Comparison of ENCODE assay signal across 8 cellular contexts in the genomic region with DNA sequence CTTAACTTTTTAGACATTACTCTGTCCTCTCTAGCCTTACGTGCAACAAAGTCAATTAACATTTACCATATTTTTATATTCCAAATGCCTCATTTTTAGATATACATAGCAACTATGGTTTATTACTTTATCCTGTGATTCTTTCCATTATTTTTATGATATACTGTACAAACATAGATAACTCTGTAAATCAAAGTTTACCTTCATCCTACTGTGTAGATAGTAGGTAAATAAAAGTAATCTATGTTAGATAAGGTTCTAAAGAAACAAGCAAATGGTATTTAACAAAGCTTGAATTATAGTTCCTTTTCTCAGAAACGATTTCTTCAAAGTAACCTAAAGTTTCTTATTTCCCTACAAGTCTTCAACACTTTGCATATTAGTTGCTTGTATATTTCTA.
"Had no signal": no experiment of that assay in that cellular context is flagged by ENCODE, and none has a peak within 500 bp of the region (broad histone marks: within the 10 kb centered on the region; RNA-seq: fewer than 3 reads in every experiment).

No MANE protein-coding gene starts in this region.

- H3K4me3 ChIP-seq: GM12878 had no signal

- DNase-seq: GDM1, GF-D8 had no signal

- FAIRE-seq: G401.6, GM12878, GM12891, GM12892, GM18507, GM19239 had no signal

- ATAC-seq: GM12878 had no signal
